Comparison of ENCODE assay signal across 8 cellular contexts in genomic region chr6:26033942-26034354, GRCh38. TPM values are rescaled to one million over a fixed set of nuclear protein-coding genes. Genes with fewer than 3 reads are reported as not detected.
DNase-seq lines count a peak whose midpoint lies in the region; ATAC-seq and TF ChIP-seq lines count a peak whose summit lies in the region.

No MANE protein-coding gene starts in this region.

- 30 to 33% methylated on average over 6 to 15 of the region's 19 CpGs for WGBS in mesodermal cell (ENCODE audit: insufficient coverage in 2 of 2), 2 experiments
- WGBS in transverse colon (ENCODE audit: low coverage in 1 of 2), 2 donors, result 9 to 10% methylated on average over 19 of the region's 19 CpGs

- peaks cover 39% of the 10 kb centered on the region for H3K4me1 Mint-ChIP-seq in CD14-positive monocyte
- H3K4me1 Mint-ChIP-seq in chondrocyte (ENCODE audit: low read depth), result peaks cover 34% of the 10 kb centered on the region

- H3K4me3 ChIP-seq in OCI-LY3 (ENCODE audit: low read length) (no peak overlapping the region), mesodermal cell (ENCODE audit: extremely low read depth, insufficient read depth, low read length, poor library complexity, severe bottlenecking) (peak overlapping the region; percentile 68), transverse colon (peak overlapping the region; percentile 3 to 56 (median 50))

- no peaks in the 10 kb centered on the region for H3K27me3 ChIP-seq in OCI-LY3 (ENCODE audit: low read depth, low read length)
- H3K27me3 ChIP-seq in transverse colon, result no peaks in the 10 kb centered on the region

- H4K20me1 ChIP-seq in OCI-LY3 (ENCODE audit: insufficient read depth, low read length), result no peaks in the 10 kb centered on the region

- no peak for TF ChIP-seq EP300 in transverse colon (IDR thresholded peaks at IDR 0.05; ENCODE audit: low read depth)

- ATAC-seq in HG03565 (IDR thresholded peaks at IDR 0.05; ENCODE audit: unreplicated experiment), result no peak

- no peak overlapping the region for H3K4me2 ChIP-seq in OCI-LY3 (ENCODE audit: low read length)

- H3K36me3 Mint-ChIP-seq in CD14-positive monocyte (no peaks in the 10 kb centered on the region), chondrocyte (ENCODE audit: low read depth) (no peaks in the 10 kb centered on the region)

- H3K9me3 ChIP-seq in OCI-LY3 (ENCODE audit: insufficient read depth, low read length) (peaks cover 18% of the 10 kb centered on the region; the same call in 1 of the 2 replicates), mesodermal cell (ENCODE audit: control insufficient read depth, low read length) (no peaks in the 10 kb centered on the region), transverse colon (no peaks in the 10 kb centered on the region)

- DNase-seq in CD14-positive monocyte (ENCODE audit: low spot score), result no peak
- DNase-seq in chondrocyte (ENCODE audit: low spot score), result no peak
- DNase-seq in transverse colon, result no peak
- no peak for DNase-seq in GM10266 (ENCODE audit: extremely low spot score)
- DNase-seq in cerebellum (ENCODE audit: low spot score), result no peak

- intact Hi-C loops in CD14-positive monocyte (cut with micrococcal nuclease) (loop anchor here (10.0 kb wide), 2 partner anchors 241 to 1101 kb away; a partner anchor contains a TSS), transverse colon (cut with DNase I; ENCODE audit: low total_unique reads) (loop anchor here (10.0 kb wide), 1 partner anchor 161 kb away; a partner anchor contains a TSS)

- H3K9me3 Mint-ChIP-seq in CD14-positive monocyte (peaks cover 0 to 2% (median 0%) of the 10 kb centered on the region in 7 donors), chondrocyte (ENCODE audit: low read depth) (no peaks in the 10 kb centered on the region)

- H2AFZ ChIP-seq in OCI-LY3 (ENCODE audit: low read depth, low read length), result no peak overlapping the region

- H3K36me3 ChIP-seq in OCI-LY3 (replicated peaks; ENCODE audit: low read depth, low read length) (no peaks in the 10 kb centered on the region), mesodermal cell (ENCODE audit: control insufficient read depth, insufficient read depth, low read length) (no peaks in the 10 kb centered on the region), transverse colon (no peaks in the 10 kb centered on the region)

- in situ Hi-C loops in transverse colon (cut with MboI; ENCODE audit: low pct_ligation_motif_present in 1 of 4, low pct_unique_long_range_greater_than_20kb in 1 of 4, low sequenced_read_pairs in 3 of 4), result loop anchor here in 3 of 4 donors (25.0 kb wide), 2 partner anchors 1103 to 1778 kb away; a partner anchor contains a TSS

- TF ChIP-seq CTCF in CD14-positive monocyte (IDR thresholded peaks at IDR 0.05) (no peak), OCI-LY3 (IDR thresholded peaks at IDR 0.05; ENCODE audit: low read depth, low read length) (no peak), chondrocyte (IDR thresholded peaks at IDR 0.05) (no peak), transverse colon (IDR thresholded peaks at IDR 0.05) (no peak), GM10266 (IDR thresholded peaks at IDR 0.05; ENCODE audit: control insufficient read depth, insufficient read depth, low read depth, missing control alignments) (no peak)

- H3K27ac ChIP-seq in OCI-LY3 (ENCODE audit: low read length) (peak overlapping the region; percentile 95), mesodermal cell (ENCODE audit: low read depth, low read length, severe bottlenecking) (peak overlapping the region; percentile 98), transverse colon (peak overlapping the region; percentile 88 to 96 (median 94))

- H3K27me3 Mint-ChIP-seq in CD14-positive monocyte (ENCODE audit: low read depth in 3 of 3) (peaks cover 0 to 5% (median 2%) of the 10 kb centered on the region in 3 donors), chondrocyte (ENCODE audit: low read depth) (no peaks in the 10 kb centered on the region)

- TF ChIP-seq POLR2A in transverse colon (IDR thresholded peaks at IDR 0.05), result no peak

- H3K27ac Mint-ChIP-seq in CD14-positive monocyte (peak overlapping the region; percentile 79 to 94 (median 92)), chondrocyte (ENCODE audit: unreplicated experiment) (peak overlapping the region; percentile 93)

- H3K9ac ChIP-seq in OCI-LY3 (ENCODE audit: low read length), result no peak overlapping the region

- no peaks in the 10 kb centered on the region for H3K79me2 ChIP-seq in OCI-LY3 (ENCODE audit: low read length)

- H3K4me1 ChIP-seq in OCI-LY3 (ENCODE audit: low read length) (no peaks in the 10 kb centered on the region; the same call in 1 of the 2 replicates), mesodermal cell (ENCODE audit: control insufficient read depth, insufficient read depth, low read length, poor library complexity, severe bottlenecking) (peaks cover 16% of the 10 kb centered on the region), transverse colon (peaks cover 0 to 21% (median 21%) of the 10 kb centered on the region in 4 donors)

- H3K4me3 Mint-ChIP-seq in CD14-positive monocyte (peak overlapping the region; percentile 89 to 95), chondrocyte (ENCODE audit: unreplicated experiment) (peak overlapping the region; percentile 83)

RNA-seq across cellular contexts. Expression of gene HFE, which starts 53.3 kb away (rescaled TPM):
- polyA plus RNA-seq in CD14-positive monocyte, result 10 to 100 TPM; 14.1 to 16.1 TPM
- total RNA-seq in chondrocyte, result 6.1 to 7.5 TPM (median 6.4 TPM) in 3 replicates
- 1.3 TPM for polyA plus RNA-seq in mesodermal cell (2013, experiment 1 of 2)
- 0.96 TPM for polyA plus RNA-seq in mesodermal cell (2013, experiment 2 of 2)
- 1 to 10 TPM; 1.6 to 7.8 (median 5.0) TPM for total RNA-seq in transverse colon
- total RNA-seq in cerebellum, result 1.5 TPM
